Comparison of ENCODE assay signal across 12 cellular contexts in genomic region chr2:25743132-25743830, GRCh38.
DNase-seq lines count a peak whose midpoint lies in the region; ATAC-seq lines count a peak whose summit lies in the region.
"Had no signal": no experiment of that assay in that cellular context is flagged by ENCODE, and none has a peak within 500 bp of the region (broad histone marks: within the 10 kb centered on the region; RNA-seq: fewer than 3 reads in every experiment).

No MANE protein-coding gene starts in this region.

- peaks cover 25% of the 10 kb centered on the region for H3K4me1 Mint-ChIP-seq in T-helper 1 cell treated with Interleukin-12 subunit alpha and Interleukin-12 subunit beta and Interleukin-4 antibody, amounts not matched to agents 30 μg/mL and 1 μg/mL, for 36 hours (ENCODE audit: low read depth)
- H3K4me1 Mint-ChIP-seq in naive B cell = peaks cover 17 to 35% (median 33%) of the 10 kb centered on the region in 3 donors

- H3K4me3 Mint-ChIP-seq in T-helper 1 cell treated with Interleukin-12 subunit alpha and Interleukin-12 subunit beta and Interleukin-4 antibody, amounts not matched to agents 30 μg/mL and 1 μg/mL, for 36 hours = peak overlapping the region; percentile 22
- H3K4me3 Mint-ChIP-seq in naive B cell = peak overlapping the region; percentile 1 to 90 (median 76)

- DNase-seq in T-helper 1 cell (no peak), UCSD-AML1 (lab: John Stamatoyannopoulos, UW; ENCODE audit: unreplicated experiment) (peak; percentile 22), naive B cell (peak; percentile 41), AML-193 (lab: John Stamatoyannopoulos, UW) (no peak), HuH-7 (ENCODE audit: low spot score) (no peak)
- DNase-seq: HCEC 1CT, islet precursor cell, NCI-H1092 treated with DMSO at 0.1 percent for 48 hours, NCI-H526 treated with DMSO at 0.1 percent for 48 hours had no signal

- peaks cover 38% of the 10 kb centered on the region for H3K36me3 Mint-ChIP-seq in T-helper 1 cell treated with Interleukin-12 subunit alpha and Interleukin-12 subunit beta and Interleukin-4 antibody, amounts not matched to agents 30 μg/mL and 1 μg/mL, for 36 hours (ENCODE audit: low read depth)
- peaks cover 6 to 8% of the 10 kb centered on the region in 2 donors for H3K36me3 Mint-ChIP-seq in naive B cell

- peak overlapping the region; percentile 73 for H3K27ac Mint-ChIP-seq in T-helper 1 cell treated with Interleukin-12 subunit alpha and Interleukin-12 subunit beta and Interleukin-4 antibody, amounts not matched to agents 30 μg/mL and 1 μg/mL, for 36 hours
- peak overlapping the region; percentile 83 to 98 (median 87) for H3K27ac Mint-ChIP-seq in naive B cell

- no peaks in the 10 kb centered on the region for H3K9me3 Mint-ChIP-seq in T-helper 1 cell treated with Interleukin-12 subunit alpha and Interleukin-12 subunit beta and Interleukin-4 antibody, amounts not matched to agents 30 μg/mL and 1 μg/mL, for 36 hours
- H3K9me3 Mint-ChIP-seq in naive B cell = no peaks in the 10 kb centered on the region

- ATAC-seq in HG03354 (IDR thresholded peaks at IDR 0.05; ENCODE audit: poor library complexity, severe bottlenecking, unreplicated experiment) (peak; percentile 77), naive B cell (ENCODE audit: low read depth in 2 of 2) (peak; percentile 96 to 97), HG02759 (IDR thresholded peaks at IDR 0.05; ENCODE audit: unreplicated experiment) (no peak)

- H3K27me3 Mint-ChIP-seq in T-helper 1 cell treated with Interleukin-12 subunit alpha and Interleukin-12 subunit beta and Interleukin-4 antibody, amounts not matched to agents 30 μg/mL and 1 μg/mL, for 36 hours (ENCODE audit: low read depth) = no peaks in the 10 kb centered on the region
- no peaks in the 10 kb centered on the region for H3K27me3 Mint-ChIP-seq in naive B cell

Comparison
In these comparisons a context has a peak if more than half of its experiments do, and no peak if none do; other contexts are left out.
1. DNase-seq: peak in UCSD-AML1 (single experiment) and naive B cell (single experiment); none in T-helper 1 cell (0 of 5), AML-193 (0 of 2) and HuH-7 (single experiment).